ENCODE assay signal across 17 cellular contexts in the genomic region with DNA sequence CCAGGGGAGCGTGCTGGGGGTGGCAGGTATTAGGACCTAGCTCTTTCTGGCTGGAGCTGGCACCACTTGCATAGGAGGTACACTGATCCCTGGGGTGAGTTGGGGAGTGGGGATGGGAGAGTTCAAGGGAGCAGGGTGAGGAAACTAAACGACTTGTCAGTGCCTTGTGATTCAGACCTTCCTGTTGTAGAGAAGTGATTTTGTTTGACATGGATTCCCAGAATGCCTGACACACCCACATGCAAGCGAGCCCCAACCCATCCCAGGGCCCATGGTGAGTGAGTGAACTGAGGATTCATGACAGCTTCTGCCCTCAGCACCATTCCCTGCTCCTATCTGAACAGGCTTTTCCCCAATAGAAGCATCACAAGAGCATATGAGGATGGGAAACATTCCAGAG.
"Had no signal": no experiment of that assay in that cellular context is flagged by ENCODE, and none has a peak within 500 bp of the region (broad histone marks: within the 10 kb centered on the region; RNA-seq: fewer than 3 reads in every experiment).

No MANE protein-coding gene starts in this region.

- H3K36me3 Mint-ChIP-seq: activated naive CD4-positive, alpha-beta T cell treated with anti-CD3 and anti-CD28 coated beads, Interleukin-2, amount 50 U/mL, for 24 hours; memory B cell; naive thymus-derived CD8-positive, alpha-beta T cell had no signal

- H3K4me3 ChIP-seq: cardiac muscle cell, gastrocnemius medialis, heart left ventricle, left ventricle myocardium inferior, mucosa of descending colon, spleen, thyroid gland had no signal

- DNase-seq: activated CD4-positive, alpha-beta T cell treated with anti-CD3 and anti-CD28 coated beads, Interleukin-2, amount 50 U/mL, for 1 hour; activated CD8-positive, alpha-beta memory T cell treated with anti-CD3 and anti-CD28 coated beads, Interleukin-2, amount 50 U/mL, for 4 hours; activated gamma-delta T cell; gastrocnemius medialis; heart left ventricle; kidney glomerular epithelial cell; left ventricle myocardium inferior; mucosa of descending colon; naive thymus-derived CD8-positive, alpha-beta T cell; spleen; stimulated activated naive B cell treated with anti-CD40 and anti-IgM and Interleukin-4, amounts not matched to agents 10 μg/mL and 1 μg/mL and 100 μg/mL, for 72 hours; thyroid gland had no signal

- FAIRE-seq: urothelium cell line had no signal

- H3K36me3 ChIP-seq: cardiac muscle cell, gastrocnemius medialis, heart left ventricle, left ventricle myocardium inferior, spleen, thyroid gland had no signal

- H3K27me3 ChIP-seq: cardiac muscle cell, gastrocnemius medialis, heart left ventricle, spleen, thyroid gland had no signal

- H3K9me3 Mint-ChIP-seq: activated naive CD4-positive, alpha-beta T cell treated with anti-CD3 and anti-CD28 coated beads, Interleukin-2, amount 50 U/mL, for 24 hours; memory B cell; naive thymus-derived CD8-positive, alpha-beta T cell; stimulated activated naive B cell treated with anti-CD40 and anti-IgM and Interleukin-4, amounts not matched to agents 10 μg/mL and 1 μg/mL and 100 μg/mL, for 72 hours; T-helper 1 cell treated with Interleukin-12 subunit alpha and Interleukin-12 subunit beta and Interleukin-4 antibody, amounts not matched to agents 30 μg/mL and 1 μg/mL, for 36 hours had no signal

- H3K27me3 Mint-ChIP-seq: activated naive CD4-positive, alpha-beta T cell treated with anti-CD3 and anti-CD28 coated beads, Interleukin-2, amount 50 U/mL, for 24 hours had no signal

- H3K4me3 Mint-ChIP-seq: activated naive CD4-positive, alpha-beta T cell treated with anti-CD3 and anti-CD28 coated beads, Interleukin-2, amount 50 U/mL, for 24 hours; memory B cell; naive thymus-derived CD8-positive, alpha-beta T cell; stimulated activated naive B cell treated with anti-CD40 and anti-IgM and Interleukin-4, amounts not matched to agents 10 μg/mL and 1 μg/mL and 100 μg/mL, for 72 hours; T-helper 1 cell treated with Interleukin-12 subunit alpha and Interleukin-12 subunit beta and Interleukin-4 antibody, amounts not matched to agents 30 μg/mL and 1 μg/mL, for 36 hours had no signal

- H3K27ac Mint-ChIP-seq: activated naive CD4-positive, alpha-beta T cell treated with anti-CD3 and anti-CD28 coated beads, Interleukin-2, amount 50 U/mL, for 24 hours; memory B cell; naive thymus-derived CD8-positive, alpha-beta T cell; stimulated activated naive B cell treated with anti-CD40 and anti-IgM and Interleukin-4, amounts not matched to agents 10 μg/mL and 1 μg/mL and 100 μg/mL, for 72 hours; T-helper 1 cell treated with Interleukin-12 subunit alpha and Interleukin-12 subunit beta and Interleukin-4 antibody, amounts not matched to agents 30 μg/mL and 1 μg/mL, for 36 hours had no signal

- H3K4me1 Mint-ChIP-seq: activated naive CD4-positive, alpha-beta T cell treated with anti-CD3 and anti-CD28 coated beads, Interleukin-2, amount 50 U/mL, for 24 hours; memory B cell; stimulated activated naive B cell treated with anti-CD40 and anti-IgM and Interleukin-4, amounts not matched to agents 10 μg/mL and 1 μg/mL and 100 μg/mL, for 72 hours had no signal
